Comparison of ENCODE assay signal across 16 cellular contexts in the genomic region with DNA sequence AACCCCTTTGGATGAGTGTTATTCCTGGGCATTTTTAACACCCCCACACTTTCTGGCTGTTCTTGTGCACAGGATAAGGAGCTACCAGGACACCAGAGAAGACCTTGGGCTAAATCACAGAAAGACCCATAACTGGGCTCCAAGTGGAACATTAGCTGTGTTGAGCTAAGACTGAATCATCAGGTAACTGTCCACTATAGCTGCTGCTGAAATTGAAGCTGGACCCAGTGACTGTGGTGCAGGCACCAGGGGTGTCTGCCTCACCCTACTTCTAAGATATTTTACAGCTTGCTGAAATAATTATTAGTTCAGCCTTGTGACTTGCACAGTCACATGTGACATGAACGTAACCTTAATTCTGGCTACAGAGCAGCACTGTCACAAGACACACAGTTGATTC.
"Had no signal": no experiment of that assay in that cellular context is flagged by ENCODE, and none has a peak within 500 bp of the region (broad histone marks: within the 10 kb centered on the region; RNA-seq: fewer than 3 reads in every experiment).

No MANE protein-coding gene starts in this region.

- H3K27me3 ChIP-seq: adrenal gland, cardiac muscle cell, gastrocnemius medialis, heart left ventricle, thyroid gland had no signal

- H3K27ac ChIP-seq: adrenal gland, cardiac muscle cell, gastrocnemius medialis, heart left ventricle, parathyroid adenoma, thyroid gland had no signal

- H3K9me3 ChIP-seq: adrenal gland, gastrocnemius medialis, heart left ventricle, thyroid gland had no signal

- H3K27ac Mint-ChIP-seq: activated CD4-positive, alpha-beta memory T cell treated with anti-CD3 and anti-CD28 coated beads, Interleukin-2, amount 10 ng/mL, durations not matched to agents 7 days and 5 days; activated T-cell treated with anti-CD3 and anti-CD28 coated beads, Interleukin-2, amount 50 U/mL, for 24 hours; T-helper 17 cell; WTC11 had no signal

- H3K4me1 Mint-ChIP-seq: activated CD4-positive, alpha-beta memory T cell treated with anti-CD3 and anti-CD28 coated beads, Interleukin-2, amount 10 ng/mL, durations not matched to agents 7 days and 5 days; T-helper 17 cell had no signal

- ATAC-seq: gastrocnemius medialis, heart left ventricle, left cardiac atrium, T-helper 17 cell, WTC11 had no signal

- H3K4me3 ChIP-seq: adrenal gland, cardiac muscle cell, gastrocnemius medialis, heart left ventricle, lung, thyroid gland had no signal

- DNase-seq: activated CD4-positive, alpha-beta memory T cell treated with anti-CD3 and anti-CD28 coated beads, Interleukin-2, amount 10 ng/mL, durations not matched to agents 7 days and 5 days; activated CD4-positive, alpha-beta T cell treated with anti-CD3 and anti-CD28 coated beads for 4 hours; activated naive CD4-positive, alpha-beta T cell treated with anti-CD3 and anti-CD28 coated beads, Interleukin-2, amount 50 U/mL, for 16 hours; activated T-cell treated with anti-CD3 and anti-CD28 coated beads, Interleukin-2, amount 50 U/mL, for 24 hours; adrenal gland; gastrocnemius medialis; heart left ventricle; left cardiac atrium; stimulated activated CD4-positive, alpha-beta T cell treated with anti-CD3 and anti-CD28 coated beads, Interleukin-1b, Interleukin-23, amount 100 ng/mL, for 48 hours; T-helper 17 cell; thyroid gland had no signal

- H3K4me1 ChIP-seq: adrenal gland, gastrocnemius medialis, heart left ventricle, parathyroid adenoma, thyroid gland had no signal

- H3K9me3 Mint-ChIP-seq: activated CD4-positive, alpha-beta memory T cell treated with anti-CD3 and anti-CD28 coated beads, Interleukin-2, amount 10 ng/mL, durations not matched to agents 7 days and 5 days; activated T-cell treated with anti-CD3 and anti-CD28 coated beads, Interleukin-2, amount 50 U/mL, for 24 hours had no signal

- FAIRE-seq: colon had no signal

- H3K4me3 Mint-ChIP-seq: activated CD4-positive, alpha-beta memory T cell treated with anti-CD3 and anti-CD28 coated beads, Interleukin-2, amount 10 ng/mL, durations not matched to agents 7 days and 5 days; activated T-cell treated with anti-CD3 and anti-CD28 coated beads, Interleukin-2, amount 50 U/mL, for 24 hours; T-helper 17 cell; WTC11 had no signal

- H3K36me3 ChIP-seq: adrenal gland, cardiac muscle cell, gastrocnemius medialis, heart left ventricle, thyroid gland had no signal
